Comparison of ENCODE assay signal across 1 cellular context in the genomic region with DNA sequence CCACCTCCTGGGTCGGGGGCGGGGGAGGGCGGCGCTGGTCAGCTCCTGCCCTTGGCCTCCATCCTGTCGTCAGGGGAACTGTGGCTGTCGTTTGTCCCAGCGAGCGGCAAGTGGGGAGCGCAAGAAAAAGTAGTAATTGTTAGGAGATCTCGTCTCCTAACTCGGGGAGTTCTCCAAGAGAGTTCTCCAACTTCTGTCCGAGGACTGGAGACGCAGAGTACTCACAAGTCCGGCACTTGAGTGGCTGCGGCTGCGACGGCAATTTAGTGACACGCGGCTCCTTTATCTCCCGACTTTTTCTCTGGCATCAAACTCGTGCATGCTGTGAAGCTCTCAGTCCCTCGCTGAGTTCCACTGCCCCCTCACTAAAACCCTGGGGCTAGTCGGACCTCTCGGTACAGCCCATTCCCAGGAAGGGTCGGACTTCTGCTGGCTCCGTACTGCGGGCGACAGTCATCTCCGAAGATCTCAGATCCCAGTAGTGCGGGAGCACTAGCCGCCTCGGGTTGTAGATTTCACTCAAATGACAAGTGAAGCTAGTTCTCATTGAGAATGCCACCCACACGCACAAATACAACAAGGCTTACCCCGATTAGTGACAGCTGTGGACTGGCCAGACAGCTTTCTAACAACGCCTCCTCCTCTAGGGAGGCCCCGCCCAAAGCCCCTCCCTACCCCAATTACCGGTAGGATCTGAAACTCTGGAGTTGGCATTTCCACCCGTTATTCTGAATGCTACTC.
TF ChIP-seq lines count a peak whose summit lies in the region.

Gene PGR, minus strand, starts transcription at position 611 of the 741 bp plus-strand sequence. CDS start 743 bp downstream, outside the sequence.

TF ChIP-seq in IMR-90, 13 proteins besides CTCF, POLR2A, EP300 and RAD21 (continued from another document):
- TF ChIP-seq USF2 (IDR thresholded peaks at IDR 0.05; ENCODE audit: low read depth, low read length), result no peak
